9 cellular contexts compared by ENCODE assay signal in genomic region chr19:14785102-14785793, GRCh38. TPM values are rescaled to one million over a fixed set of nuclear protein-coding genes. Genes with fewer than 3 reads are reported as not detected.
DNase-seq lines count a peak whose midpoint lies in the region; ATAC-seq and TF ChIP-seq lines count a peak whose summit lies in the region.
"Not testable (repeated sequence)": the region's sequence is repeated elsewhere in the genome, so short reads cannot be mapped to it uniquely, and the experiment has no call there.
"Had no signal": no experiment of that assay in that cellular context is flagged by ENCODE, and none has a peak within 500 bp of the region (broad histone marks: within the 10 kb centered on the region; RNA-seq: fewer than 3 reads in every experiment).

No MANE protein-coding gene starts in this region.

- peaks cover 20% of the 10 kb centered on the region for H3K27me3 Mint-ChIP-seq in CD4-positive, CD25-positive, alpha-beta regulatory T cell

- peak overlapping the region in 1 of 4 donors; percentile 4 for H3K4me3 Mint-ChIP-seq in CD4-positive, CD25-positive, alpha-beta regulatory T cell
- H3K4me3 Mint-ChIP-seq in stimulated activated effector memory CD8-positive, alpha-beta T cell treated with anti-CD3 and anti-CD28 coated beads, Interleukin-12 subunit alpha, Interleukin-12 subunit beta, amount 100 ng/mL, for 72 hours, result peak overlapping the region; percentile 30

- H3K4me3 ChIP-seq in CD4-positive, CD25-positive, alpha-beta regulatory T cell (ENCODE audit: low read depth, low read length); adrenal gland: not testable (repeated sequence)

- H3K36me3 Mint-ChIP-seq in CD4-positive, CD25-positive, alpha-beta regulatory T cell; stimulated activated effector memory CD8-positive, alpha-beta T cell treated with anti-CD3 and anti-CD28 coated beads, Interleukin-12 subunit alpha, Interleukin-12 subunit beta, amount 100 ng/mL, for 72 hours: not testable (repeated sequence)

- H3K27ac ChIP-seq in CD4-positive, CD25-positive, alpha-beta regulatory T cell (ENCODE audit: insufficient read depth, low read length, poor library complexity, severe bottlenecking), result not testable (repeated sequence)
- peak overlapping the region in 3 of 5 donors; percentile 11 to 70 (median 13) for H3K27ac ChIP-seq in adrenal gland

- TF ChIP-seq CTCF in adrenal gland (IDR thresholded peaks at IDR 0.05), result not testable (repeated sequence)

- not testable (repeated sequence) for H3K9me3 ChIP-seq in CD4-positive, CD25-positive, alpha-beta regulatory T cell (ENCODE audit: control insufficient read depth in 2 of 2, low read length in 2 of 2); adrenal gland (replicated peaks in 1 of 3)

- H3K27me3 ChIP-seq in CD4-positive, CD25-positive, alpha-beta regulatory T cell (ENCODE audit: control insufficient read depth, insufficient read depth, low read length); adrenal gland: not testable (repeated sequence)

- intact Hi-C loops in adrenal gland (cut with DNase I), result loop anchor here in 1 of 2 donors (5.0 kb wide), 1 partner anchor 102 kb away; the partner anchor contains the start of gene OR7A17
- intact Hi-C loops in Right ventricle myocardium inferior (cut with DNase I), result not testable (repeated sequence)

- peaks cover 0 to 14% (median 7%) of the 10 kb centered on the region in 4 donors for H3K4me1 Mint-ChIP-seq in CD4-positive, CD25-positive, alpha-beta regulatory T cell
- H3K4me1 Mint-ChIP-seq in stimulated activated effector memory CD8-positive, alpha-beta T cell treated with anti-CD3 and anti-CD28 coated beads, Interleukin-12 subunit alpha, Interleukin-12 subunit beta, amount 100 ng/mL, for 72 hours, result peaks cover 25% of the 10 kb centered on the region

- DNase-seq in CD4-positive, CD25-positive, alpha-beta regulatory T cell; stimulated activated effector memory CD8-positive, alpha-beta T cell treated with anti-CD3 and anti-CD28 coated beads, Interleukin-12 subunit alpha, Interleukin-12 subunit beta, amount 100 ng/mL, for 72 hours (ENCODE audit: low spot score in 2 of 2): not testable (repeated sequence)
- DNase-seq in KG1 (lab: John Stamatoyannopoulos, UW) (peak; percentile 60), SW480 (ENCODE audit: low spot score) (peak; percentile 63), adrenal gland (peak; percentile 30 to 75 (median 41)), Right ventricle myocardium inferior (ENCODE audit: missing footprints) (peak; percentile 80), mucosa of gallbladder (ENCODE audit: low spot score) (peak; percentile 21)

- H3K27ac Mint-ChIP-seq in CD4-positive, CD25-positive, alpha-beta regulatory T cell, result not testable (repeated sequence)
- peak overlapping the region; percentile 75 for H3K27ac Mint-ChIP-seq in stimulated activated effector memory CD8-positive, alpha-beta T cell treated with anti-CD3 and anti-CD28 coated beads, Interleukin-12 subunit alpha, Interleukin-12 subunit beta, amount 100 ng/mL, for 72 hours

- H3K36me3 ChIP-seq in CD4-positive, CD25-positive, alpha-beta regulatory T cell (ENCODE audit: control insufficient read depth, insufficient read depth, low read length); adrenal gland (replicated peaks in 1 of 2): not testable (repeated sequence)

- not testable (repeated sequence) for TF ChIP-seq POLR2A in adrenal gland (IDR thresholded peaks at IDR 0.05)

- peak; percentile 52 to 58 for ATAC-seq in CD4-positive, CD25-positive, alpha-beta regulatory T cell (ENCODE audit: low read depth in 2 of 2)
- peak; percentile 37 for ATAC-seq in GM21423 (IDR thresholded peaks at IDR 0.05; ENCODE audit: unreplicated experiment)
- peak; percentile 72 for ATAC-seq in Right ventricle myocardium inferior
- peak; percentile 62 for ATAC-seq in stimulated activated effector memory CD8-positive, alpha-beta T cell treated with anti-CD3 and anti-CD28 coated beads, Interleukin-12 subunit alpha, Interleukin-12 subunit beta, amount 100 ng/mL, for 72 hours

- H3K4me1 ChIP-seq in CD4-positive, CD25-positive, alpha-beta regulatory T cell (ENCODE audit: control insufficient read depth, insufficient read depth, low read length, poor library complexity, severe bottlenecking); adrenal gland (replicated peaks in 1 of 2): not testable (repeated sequence)

- WGBS in adrenal gland, 4 donors, result 51 to 64% (median 56%) methylated on average over 7 to 9 of the region's 11 CpGs

- not testable (repeated sequence) for H3K9me3 Mint-ChIP-seq in CD4-positive, CD25-positive, alpha-beta regulatory T cell; stimulated activated effector memory CD8-positive, alpha-beta T cell treated with anti-CD3 and anti-CD28 coated beads, Interleukin-12 subunit alpha, Interleukin-12 subunit beta, amount 100 ng/mL, for 72 hours

RNA-seq across cellular contexts. Expression of gene ADGRE2, which starts 6.9 kb away (rescaled TPM):
- total RNA-seq in CD4-positive, CD25-positive, alpha-beta regulatory T cell, result 2.1 TPM
- under 1 TPM in 1 of 4 donors, not detected in 3; 0.18 TPM for polyA plus RNA-seq in CD4-positive, CD25-positive, alpha-beta regulatory T cell
- total RNA-seq in adrenal gland (10 to 100 TPM in 4 of 8 donors, 1 to 10 TPM in 4; 1.8 to 47.9 (median 9.4) TPM), Right ventricle myocardium inferior (0.87 TPM), mucosa of gallbladder (5.1 TPM)
- 1 to 10 TPM; 1.7 to 6.4 (median 2.8) TPM for polyA plus RNA-seq in adrenal gland

RNA-seq across cellular contexts. Expression of gene OR7A5, which starts 49.7 kb away (rescaled TPM):
- total RNA-seq in CD4-positive, CD25-positive, alpha-beta regulatory T cell, result not detected
- not detected for polyA plus RNA-seq in CD4-positive, CD25-positive, alpha-beta regulatory T cell
- under 1 TPM in 3 of 8 donors, not detected in 5; 0.19 to 0.41 (median 0.27) TPM for total RNA-seq in adrenal gland
- under 1 TPM; 0.03 to 0.16 (median 0.11) TPM for polyA plus RNA-seq in adrenal gland
- not detected for total RNA-seq in Right ventricle myocardium inferior
- not detected for total RNA-seq in mucosa of gallbladder
- total RNA-seq: chondrocyte had no signal

RNA-seq across cellular contexts. Expression of gene OR7C1, which starts 49.7 kb away (rescaled TPM):
- not detected for total RNA-seq in CD4-positive, CD25-positive, alpha-beta regulatory T cell
- not detected for polyA plus RNA-seq in CD4-positive, CD25-positive, alpha-beta regulatory T cell
- total RNA-seq in adrenal gland (1 to 10 TPM in 4 of 8 donors, under 1 TPM in 4; 0.74 to 2.1 (median 1.2) TPM), Right ventricle myocardium inferior (not detected), mucosa of gallbladder (0.14 TPM)
- polyA plus RNA-seq in adrenal gland, result 1 to 10 TPM in 2 of 3 donors, under 1 TPM in 1; 0.34 to 1.3 (median 1.3) TPM
- total RNA-seq: chondrocyte had no signal
